20 cellular contexts compared by ENCODE assay signal in genomic region chr1:2499260-2499659, GRCh38. TPM values are rescaled to one million over a fixed set of nuclear protein-coding genes. Genes with fewer than 3 reads are reported as not detected.
DNase-seq lines count a peak whose midpoint lies in the region; ATAC-seq, FAIRE-seq and TF ChIP-seq lines count a peak whose summit lies in the region.
"Had no signal": no experiment of that assay in that cellular context is flagged by ENCODE, and none has a peak within 500 bp of the region (broad histone marks: within the 10 kb centered on the region; RNA-seq: fewer than 3 reads in every experiment).

No MANE protein-coding gene starts in this region.

- POLR2A ChIA-PET in activated naive CD8-positive, alpha-beta T cell treated with anti-CD3 and anti-CD28 coated beads, Interleukin-2, amount 10 ng/mL, durations not matched to agents 7 days and 5 days (lab: Charles Lee) = interaction anchor here (1.5 to 1.6 kb wide), 2 partner anchors 48 to 86 kb away, joined by 3 to 6 read pairs; no protein-coding TSS in a partner anchor
- POLR2A ChIA-PET in OCI-LY7 (lab: Charles Lee) = no interaction called here
- POLR2A ChIA-PET in K562 (lab: Yijun Ruan, JAX) = no interaction called here

- TF ChIP-seq RAD21 in K562 (CRISPR knock-in tag; conservative IDR thresholded peaks at IDR 0.05 in 1 of 2, IDR thresholded peaks at IDR 0.05 in 1 of 2) = no peak

- CTCF ChIA-PET in OCI-LY7 (lab: Charles Lee; ENCODE audit: unreplicated experiment) = no interaction called here
- CTCF ChIA-PET in K562 (lab: Yijun Ruan, JAX; ENCODE audit: low intra/inter-chr PET ratio) = no interaction called here

- H3K4me1 Mint-ChIP-seq in activated naive CD8-positive, alpha-beta T cell treated with anti-CD3 and anti-CD28 coated beads, Interleukin-2, amount 10 ng/mL, durations not matched to agents 7 days and 5 days = peaks cover 12% of the 10 kb centered on the region
- peaks cover 27% of the 10 kb centered on the region for H3K4me1 Mint-ChIP-seq in activated naive CD8-positive, alpha-beta T cell treated with anti-CD3 and anti-CD28 coated beads, Interleukin-2, amount 50 U/mL, for 24 hours
- H3K4me1 Mint-ChIP-seq in stimulated activated memory B cell treated with anti-CD40 and anti-IgM and Interleukin-4, amounts not matched to agents 10 μg/mL and 1 μg/mL and 100 μg/mL, for 72 hours = peaks cover 62% of the 10 kb centered on the region

- no peak overlapping the region; a peak in 1 of 4 replicates for H3K9ac ChIP-seq in K562 (ENCODE audit: insufficient read depth in 1 of 2, low read depth in 2 of 2, low read length in 2 of 2)
- H3K9ac ChIP-seq: GM23248, SK-N-SH had no signal

- H3K4me3 ChIP-seq in OCI-LY7 (ENCODE audit: low read depth, low read length, poor library complexity, severe bottlenecking) (no peak overlapping the region), K562 (no peak overlapping the region)
- H3K4me3 ChIP-seq: GM23248, MG63 had no signal

- no peaks in the 10 kb centered on the region for H3K9me3 Mint-ChIP-seq in activated naive CD8-positive, alpha-beta T cell treated with anti-CD3 and anti-CD28 coated beads, Interleukin-2, amount 10 ng/mL, durations not matched to agents 7 days and 5 days
- H3K9me3 Mint-ChIP-seq in activated naive CD8-positive, alpha-beta T cell treated with anti-CD3 and anti-CD28 coated beads, Interleukin-2, amount 50 U/mL, for 24 hours = no peaks in the 10 kb centered on the region
- H3K9me3 Mint-ChIP-seq in stimulated activated memory B cell treated with anti-CD40 and anti-IgM and Interleukin-4, amounts not matched to agents 10 μg/mL and 1 μg/mL and 100 μg/mL, for 72 hours = no peaks in the 10 kb centered on the region
- H3K9me3 Mint-ChIP-seq: CD8-positive, alpha-beta memory T cell had no signal

- H3K9me3 ChIP-seq in OCI-LY7 (ENCODE audit: low read length) (no peaks in the 10 kb centered on the region), K562 (replicated peaks; ENCODE audit: control insufficient read depth, insufficient read depth, low read depth, low read length) (no peaks in the 10 kb centered on the region)
- H3K9me3 ChIP-seq: MG63, SK-N-SH had no signal

- no peaks in the 10 kb centered on the region for H3K36me3 ChIP-seq in OCI-LY7 (ENCODE audit: insufficient read depth, low read length)
- H3K36me3 ChIP-seq in K562 (ENCODE audit: control insufficient read depth, insufficient read depth, low read length) = no peaks in the 10 kb centered on the region
- H3K36me3 ChIP-seq: MG63 had no signal

- H3K79me2 ChIP-seq in OCI-LY7 (ENCODE audit: insufficient read depth, low read depth, low read length) (no peaks in the 10 kb centered on the region), K562 (ENCODE audit: control insufficient read depth, insufficient read depth, low read length) (no peaks in the 10 kb centered on the region)

- no peak overlapping the region for H3K4me3 Mint-ChIP-seq in activated naive CD8-positive, alpha-beta T cell treated with anti-CD3 and anti-CD28 coated beads, Interleukin-2, amount 10 ng/mL, durations not matched to agents 7 days and 5 days
- H3K4me3 Mint-ChIP-seq in activated naive CD8-positive, alpha-beta T cell treated with anti-CD3 and anti-CD28 coated beads, Interleukin-2, amount 50 U/mL, for 24 hours = no peak overlapping the region
- no peak overlapping the region for H3K4me3 Mint-ChIP-seq in stimulated activated memory B cell treated with anti-CD40 and anti-IgM and Interleukin-4, amounts not matched to agents 10 μg/mL and 1 μg/mL and 100 μg/mL, for 72 hours

- H3K27ac ChIP-seq in OCI-LY7 (ENCODE audit: low read depth, low read length, poor library complexity, severe bottlenecking) = no peak overlapping the region
- no peak overlapping the region for H3K27ac ChIP-seq in K562 (ENCODE audit: extremely low read depth, low read depth, low read length)
- H3K27ac ChIP-seq: GM23248 had no signal

- ATAC-seq in activated naive CD8-positive, alpha-beta T cell treated with anti-CD3 and anti-CD28 coated beads, Interleukin-2, amount 10 ng/mL, durations not matched to agents 7 days and 5 days (ENCODE audit: low read depth) = no peak
- ATAC-seq in activated naive CD8-positive, alpha-beta T cell treated with anti-CD3 and anti-CD28 coated beads, Interleukin-2, amount 50 U/mL, for 24 hours = no peak
- no peak for ATAC-seq in K562
- no peak for ATAC-seq in stimulated activated memory B cell treated with anti-CD40 and anti-IgM and Interleukin-4, amounts not matched to agents 10 μg/mL and 1 μg/mL and 100 μg/mL, for 72 hours

- no peaks in the 10 kb centered on the region for H3K9me2 ChIP-seq in OCI-LY7 (ENCODE audit: insufficient read depth, low read length)
- H3K9me2 ChIP-seq: SK-N-SH had no signal

- no peak for TF ChIP-seq CTCF in OCI-LY7 (conservative IDR thresholded peaks at IDR 0.05; ENCODE audit: low read length)
- TF ChIP-seq CTCF in K562 (IDR thresholded peaks at IDR 0.05 in 2 of 3, conservative IDR thresholded peaks at IDR 0.05 in 1 of 3; ENCODE audit: insufficient read depth in 2 of 3, low read depth in 1 of 3, low read length in 3 of 3) = no peak

- TF ChIP-seq POLR2A in K562 (conservative IDR thresholded peaks at IDR 0.05) = no peak

- H3K4me1 ChIP-seq in OCI-LY7 (ENCODE audit: insufficient read depth, low read length, poor library complexity, severe bottlenecking) (peaks cover 63% of the 10 kb centered on the region), K562 (replicated peaks in 1 of 2; ENCODE audit: control insufficient read depth in 2 of 2, insufficient read depth in 2 of 2, low read length in 2 of 2) (peaks cover 0 to 87% of the 10 kb centered on the region in 2 experiments; a peak in 2 of 5 replicates)

- no peak overlapping the region for H2AFZ ChIP-seq in OCI-LY7 (ENCODE audit: low read length)
- H2AFZ ChIP-seq in K562 (ENCODE audit: low read depth, low read length) = no peak overlapping the region
- H2AFZ ChIP-seq: GM23248 had no signal

- H3K27me3 ChIP-seq in K562 (ENCODE audit: control insufficient read depth in 2 of 2, insufficient read depth in 2 of 2, low read length in 2 of 2) = peaks cover 41 to 62% of the 10 kb centered on the region in 2 experiments; a peak in 4 of 5 replicates
- H3K27me3 ChIP-seq: MG63 had no signal

- no peak for DNase-seq in activated naive CD8-positive, alpha-beta T cell treated with anti-CD3 and anti-CD28 coated beads, Interleukin-2, amount 10 ng/mL, durations not matched to agents 7 days and 5 days
- DNase-seq in activated naive CD8-positive, alpha-beta T cell treated with anti-CD3 and anti-CD28 coated beads, Interleukin-2, amount 50 U/mL, for 24 hours = no peak
- DNase-seq in OCI-LY7 (ENCODE audit: low spot score) = no peak
- DNase-seq in K562 (ENCODE audit: extremely low read depth in 1 of 4, low spot score in 3 of 4) = no peak
- DNase-seq in activated CD4-positive, CD25-positive, alpha-beta regulatory T cell (lab: John Stamatoyannopoulos, UW) = no peak
- no peak for DNase-seq in NCI-H446 (lab: John Stamatoyannopoulos, UW)
- DNase-seq in NCI-H146 treated with DMSO at 0.1 percent for 48 hours (lab: John Stamatoyannopoulos, UW; ENCODE audit: unreplicated experiment) = no peak
- DNase-seq: ACHN, GM23248, KG1, MG63, NCI-H1092, NCI-H146, NCI-H2081 treated with DMSO at 0.1 percent for 48 hours, NCI-H510A treated with DMSO at 0.1 percent for 48 hours, Right ventricle myocardium superior had no signal

- peak overlapping the region; percentile 30 for H3K27ac Mint-ChIP-seq in activated naive CD8-positive, alpha-beta T cell treated with anti-CD3 and anti-CD28 coated beads, Interleukin-2, amount 10 ng/mL, durations not matched to agents 7 days and 5 days
- no peak overlapping the region for H3K27ac Mint-ChIP-seq in activated naive CD8-positive, alpha-beta T cell treated with anti-CD3 and anti-CD28 coated beads, Interleukin-2, amount 50 U/mL, for 24 hours
- peak overlapping the region; percentile 64 for H3K27ac Mint-ChIP-seq in stimulated activated memory B cell treated with anti-CD40 and anti-IgM and Interleukin-4, amounts not matched to agents 10 μg/mL and 1 μg/mL and 100 μg/mL, for 72 hours

- intact Hi-C loops in OCI-LY7 (cut with micrococcal nuclease; ENCODE audit: unreplicated experiment) = no loop called here
- intact Hi-C loops in K562 (cut with micrococcal nuclease) = no loop called here

- no peak for FAIRE-seq in K562 (lab: Jason Lieb, UNC)
- FAIRE-seq: G401.6 had no signal

- peak overlapping the region; percentile 47 for H3K4me2 ChIP-seq in OCI-LY7 (ENCODE audit: low read length)
- no peak overlapping the region for H3K4me2 ChIP-seq in K562 (ENCODE audit: insufficient read depth, low read length)
- H3K4me2 ChIP-seq: SK-N-SH had no signal

- no peaks in the 10 kb centered on the region for H3K36me3 Mint-ChIP-seq in activated naive CD8-positive, alpha-beta T cell treated with anti-CD3 and anti-CD28 coated beads, Interleukin-2, amount 10 ng/mL, durations not matched to agents 7 days and 5 days
- H3K36me3 Mint-ChIP-seq in activated naive CD8-positive, alpha-beta T cell treated with anti-CD3 and anti-CD28 coated beads, Interleukin-2, amount 50 U/mL, for 24 hours (ENCODE audit: low read depth) = no peaks in the 10 kb centered on the region
- no peaks in the 10 kb centered on the region for H3K36me3 Mint-ChIP-seq in stimulated activated memory B cell treated with anti-CD40 and anti-IgM and Interleukin-4, amounts not matched to agents 10 μg/mL and 1 μg/mL and 100 μg/mL, for 72 hours
- H3K36me3 Mint-ChIP-seq: CD8-positive, alpha-beta memory T cell had no signal

- in situ Hi-C loops in K562 (cut with MboI) = no loop called here

- BruUV-seq in OCI-LY7 (replicated peaks; lab: Mats Ljungman, UMichigan) (no TSS peak), K562 (replicated peaks; lab: Mats Ljungman, UMichigan) (no TSS peak)

- no peaks in the 10 kb centered on the region for H4K20me1 ChIP-seq in OCI-LY7 (ENCODE audit: insufficient read depth, low read length)
- H4K20me1 ChIP-seq in K562 (replicated peaks; ENCODE audit: control insufficient read depth, insufficient read depth, low read length) = peaks cover 20% of the 10 kb centered on the region

- no peak for TF ChIP-seq EP300 in K562 (IDR thresholded peaks at IDR 0.05; ENCODE audit: low read length)

- no peaks in the 10 kb centered on the region for H3K9me1 ChIP-seq in K562 (ENCODE audit: control insufficient read depth, insufficient read depth, low read length)

- WGBS in K562 (ENCODE audit: insufficient coverage, low coverage, missing lambda C conversion rate) = 10% methylated on average over 4 of the region's 4 CpGs

- no peaks in the 10 kb centered on the region for H3K27me3 Mint-ChIP-seq in activated naive CD8-positive, alpha-beta T cell treated with anti-CD3 and anti-CD28 coated beads, Interleukin-2, amount 10 ng/mL, durations not matched to agents 7 days and 5 days
- no peaks in the 10 kb centered on the region for H3K27me3 Mint-ChIP-seq in activated naive CD8-positive, alpha-beta T cell treated with anti-CD3 and anti-CD28 coated beads, Interleukin-2, amount 50 U/mL, for 24 hours
- H3K27me3 Mint-ChIP-seq in stimulated activated memory B cell treated with anti-CD40 and anti-IgM and Interleukin-4, amounts not matched to agents 10 μg/mL and 1 μg/mL and 100 μg/mL, for 72 hours = no peaks in the 10 kb centered on the region
- H3K27me3 Mint-ChIP-seq: CD8-positive, alpha-beta memory T cell had no signal

RNA-seq across cellular contexts. Expression of gene PLCH2, which starts 23.2 kb away (rescaled TPM):
- 10 to 100 TPM; 28.2 to 30.3 TPM for total RNA-seq in activated naive CD8-positive, alpha-beta T cell treated with anti-CD3 and anti-CD28 coated beads, Interleukin-2, amount 10 ng/mL, durations not matched to agents 7 days and 5 days
- 1.8 and 2.2 TPM in 2 replicates for total RNA-seq in OCI-LY7 (2014; rRNA removed; shearing (Covaris generic))
- total RNA-seq in OCI-LY7 (2022) (1.0 and 1.4 TPM in 2 replicates), K562 (2014; rRNA removed) (not detected in 2 replicates), K562 (2014; rRNA removed; fragmentation: Illumina TruSeq; extraction: Trizol) (not detected in 2 replicates), K562 (2015; rRNA removed; fragmentation: Illumina TruSeq; extraction: Trizol) (not detected in 2 replicates), K562 (2021) (0.04 and 0.16 TPM in 2 replicates)
- 0.07 TPM in 1 of 2 replicates, not detected in the other for total RNA-seq in K562 (2011; cell fraction: chromatin; rRNA removed; ENCODE audit: low replicate concordance)
- total RNA-seq in K562 (2011; cell fraction: nucleolus; rRNA removed) = not detected in 2 replicates
- not detected in 2 replicates for total RNA-seq in K562 (2011; cell fraction: nucleoplasm; rRNA removed)
- polyA plus RNA-seq in K562 (2011; rRNA removed) (not detected in 2 replicates), K562 (2014; fragmentation: Illumina TruSeq; extraction: Trizol) (not detected in 2 replicates), K562 (2014; fragmentation: Nextera tagmentation; extraction: Ambion mirVana) (not detected), K562 (2014; rRNA removed) (not detected in 2 replicates)
- not detected in 2 replicates for polyA plus RNA-seq in K562 (2011; cell fraction: cytosol; rRNA removed)
- polyA plus RNA-seq in K562 (2011; cell fraction: nucleus; rRNA removed) = 0.01 and 0.04 TPM in 2 replicates
- not detected in 2 replicates for polyA plus RNA-seq in K562 (2012)
- polyA minus RNA-seq in K562 (2011; rRNA and poly(A)+ RNA removed) = not detected in 2 replicates
- polyA minus RNA-seq in K562 (2011; cell fraction: cytosol; rRNA and poly(A)+ RNA removed) = not detected in 2 replicates
- not detected in 2 replicates for polyA minus RNA-seq in K562 (2011; cell fraction: nucleus; rRNA and poly(A)+ RNA removed)
- total RNA-seq: GM23248 had no signal
- polyA plus RNA-seq: GM23248 had no signal

RNA-seq across cellular contexts. Expression of gene PANK4, which starts 27.1 kb away (rescaled TPM):
- total RNA-seq in activated naive CD8-positive, alpha-beta T cell treated with anti-CD3 and anti-CD28 coated beads, Interleukin-2, amount 10 ng/mL, durations not matched to agents 7 days and 5 days = 10 to 100 TPM; 86.5 to 88.9 TPM
- total RNA-seq in OCI-LY7 (2014; rRNA removed; shearing (Covaris generic)) = 43.6 and 55.9 TPM in 2 replicates
- total RNA-seq in OCI-LY7 (2022) = 49.1 and 53.9 TPM in 2 replicates
- total RNA-seq in K562 (2011; cell fraction: chromatin; rRNA removed; ENCODE audit: low replicate concordance) = 114 and 307 TPM in 2 replicates
- total RNA-seq in K562 (2011; cell fraction: nucleolus; rRNA removed) = 194 and 202 TPM in 2 replicates
- 119 and 146 TPM in 2 replicates for total RNA-seq in K562 (2011; cell fraction: nucleoplasm; rRNA removed)
- total RNA-seq in K562 (2014; rRNA removed) = 39.6 and 50.7 TPM in 2 replicates
- total RNA-seq in K562 (2014; rRNA removed; fragmentation: Illumina TruSeq; extraction: Trizol) = 15.3 and 19.2 TPM in 2 replicates
- total RNA-seq in K562 (2015; rRNA removed; fragmentation: Illumina TruSeq; extraction: Trizol) = 29.7 and 32.0 TPM in 2 replicates
- 55.6 and 61.3 TPM in 2 replicates for total RNA-seq in K562 (2021)
- 23.3 and 39.3 TPM in 2 replicates for polyA plus RNA-seq in K562 (2011; rRNA removed)
- polyA plus RNA-seq in K562 (2011; cell fraction: cytosol; rRNA removed) = 21.3 and 25.3 TPM in 2 replicates
- polyA plus RNA-seq in K562 (2011; cell fraction: nucleus; rRNA removed) = 181 and 249 TPM in 2 replicates
- 28.4 and 32.3 TPM in 2 replicates for polyA plus RNA-seq in K562 (2012)
- 31.5 and 31.8 TPM in 2 replicates for polyA plus RNA-seq in K562 (2014; fragmentation: Illumina TruSeq; extraction: Trizol)
- polyA plus RNA-seq in K562 (2014; fragmentation: Nextera tagmentation; extraction: Ambion mirVana) = 1 to 10 TPM in 1 of 2 experiments, under 1 TPM in 1; 0.93 to 1.4 TPM
- polyA plus RNA-seq in K562 (2014; rRNA removed) = 41.3 and 42.3 TPM in 2 replicates
- 22.3 and 22.4 TPM in 2 replicates for polyA minus RNA-seq in K562 (2011; rRNA and poly(A)+ RNA removed)
- 35.2 and 42.6 TPM in 2 replicates for polyA minus RNA-seq in K562 (2011; cell fraction: cytosol; rRNA and poly(A)+ RNA removed)
- 116 and 142 TPM in 2 replicates for polyA minus RNA-seq in K562 (2011; cell fraction: nucleus; rRNA and poly(A)+ RNA removed)

RNA-seq across cellular contexts. Expression of gene HES5, which starts 30.8 kb away (rescaled TPM):
- not detected for total RNA-seq in activated naive CD8-positive, alpha-beta T cell treated with anti-CD3 and anti-CD28 coated beads, Interleukin-2, amount 10 ng/mL, durations not matched to agents 7 days and 5 days
- not detected in 2 replicates for total RNA-seq in OCI-LY7 (2014; rRNA removed; shearing (Covaris generic))
- total RNA-seq in OCI-LY7 (2022) = not detected in 2 replicates
- not detected in 2 replicates for total RNA-seq in K562 (2011; cell fraction: chromatin; rRNA removed; ENCODE audit: low replicate concordance)
- not detected in 2 replicates for total RNA-seq in K562 (2011; cell fraction: nucleolus; rRNA removed)
- not detected in 2 replicates for total RNA-seq in K562 (2011; cell fraction: nucleoplasm; rRNA removed)
- total RNA-seq in K562 (2014; rRNA removed) = not detected in 2 replicates
- not detected in 2 replicates for total RNA-seq in K562 (2014; rRNA removed; fragmentation: Illumina TruSeq; extraction: Trizol)
- not detected in 2 replicates for total RNA-seq in K562 (2015; rRNA removed; fragmentation: Illumina TruSeq; extraction: Trizol)
- not detected in 2 replicates for total RNA-seq in K562 (2021)
- polyA plus RNA-seq in K562 (2011; rRNA removed) = not detected in 2 replicates
- 0.04 TPM in 1 of 2 replicates, not detected in the other for polyA plus RNA-seq in K562 (2011; cell fraction: cytosol; rRNA removed)
- polyA plus RNA-seq in K562 (2011; cell fraction: nucleus; rRNA removed) = not detected in 2 replicates
- polyA plus RNA-seq in K562 (2012) = not detected in 2 replicates
- not detected in 2 replicates for polyA plus RNA-seq in K562 (2014; fragmentation: Illumina TruSeq; extraction: Trizol)
- not detected for polyA plus RNA-seq in K562 (2014; fragmentation: Nextera tagmentation; extraction: Ambion mirVana)
- not detected in 2 replicates for polyA plus RNA-seq in K562 (2014; rRNA removed)
- polyA minus RNA-seq in K562 (2011; rRNA and poly(A)+ RNA removed) = not detected in 2 replicates
- polyA minus RNA-seq in K562 (2011; cell fraction: cytosol; rRNA and poly(A)+ RNA removed) = not detected in 2 replicates
- polyA minus RNA-seq in K562 (2011; cell fraction: nucleus; rRNA and poly(A)+ RNA removed) = not detected in 2 replicates
- total RNA-seq: CD8-positive, alpha-beta memory T cell; GM23248 had no signal
- polyA plus RNA-seq: CD8-positive, alpha-beta memory T cell; GM23248 had no signal

RNA-seq across cellular contexts. Expression of gene TNFRSF14, which starts 56.9 kb away (rescaled TPM):
- total RNA-seq in activated naive CD8-positive, alpha-beta T cell treated with anti-CD3 and anti-CD28 coated beads, Interleukin-2, amount 10 ng/mL, durations not matched to agents 7 days and 5 days = 100 to 1,000 TPM; 131 to 134 TPM
- total RNA-seq in OCI-LY7 (2014; rRNA removed; shearing (Covaris generic)) = 15.0 and 18.5 TPM in 2 replicates
- total RNA-seq in OCI-LY7 (2022) (15.7 and 18.9 TPM in 2 replicates), K562 (2014; rRNA removed) (0.68 and 0.73 TPM in 2 replicates), K562 (2014; rRNA removed; fragmentation: Illumina TruSeq; extraction: Trizol) (0.11 and 0.16 TPM in 2 replicates), K562 (2015; rRNA removed; fragmentation: Illumina TruSeq; extraction: Trizol) (1.1 and 1.3 TPM in 2 replicates), K562 (2021) (1.8 and 2.1 TPM in 2 replicates)
- total RNA-seq in K562 (2011; cell fraction: chromatin; rRNA removed; ENCODE audit: low replicate concordance) = 2.5 and 7.5 TPM in 2 replicates
- total RNA-seq in K562 (2011; cell fraction: nucleolus; rRNA removed) = 4.8 and 5.5 TPM in 2 replicates
- total RNA-seq in K562 (2011; cell fraction: nucleoplasm; rRNA removed) = 3.3 and 3.4 TPM in 2 replicates
- polyA plus RNA-seq in K562 (2011; rRNA removed) (0.68 and 1.3 TPM in 2 replicates), K562 (2014; fragmentation: Illumina TruSeq; extraction: Trizol) (0.58 and 0.89 TPM in 2 replicates), K562 (2014; fragmentation: Nextera tagmentation; extraction: Ambion mirVana) (not detected), K562 (2014; rRNA removed) (1.6 and 2.3 TPM in 2 replicates)
- polyA plus RNA-seq in K562 (2011; cell fraction: cytosol; rRNA removed) = 0.97 and 1.0 TPM in 2 replicates
- polyA plus RNA-seq in K562 (2011; cell fraction: nucleus; rRNA removed) = 11.2 and 14.0 TPM in 2 replicates
- polyA plus RNA-seq in K562 (2012) = 3.3 and 11.5 TPM in 2 replicates
- 0.15 and 0.18 TPM in 2 replicates for polyA minus RNA-seq in K562 (2011; rRNA and poly(A)+ RNA removed)
- not detected in 2 replicates for polyA minus RNA-seq in K562 (2011; cell fraction: cytosol; rRNA and poly(A)+ RNA removed)
- polyA minus RNA-seq in K562 (2011; cell fraction: nucleus; rRNA and poly(A)+ RNA removed) = 1.6 and 2.0 TPM in 2 replicates

Comparison
In these comparisons a context has a peak if more than half of its experiments do, and no peak if none do; other contexts are left out.
1. RNA of gene PLCH2, which starts 23.2 kb away (total RNA-seq): 28.2 to 30.3 TPM in activated naive CD8-positive, alpha-beta T cell treated with anti-CD3 and anti-CD28 coated beads, Interleukin-2, amount 10 ng/mL, durations not matched to agents 7 days and 5 days; 1.0 to 2.2 TPM in OCI-LY7 and 0.04 to 0.16 TPM in K562; every median in the first group is over 4 times any median in the second.